In the genomic region with DNA sequence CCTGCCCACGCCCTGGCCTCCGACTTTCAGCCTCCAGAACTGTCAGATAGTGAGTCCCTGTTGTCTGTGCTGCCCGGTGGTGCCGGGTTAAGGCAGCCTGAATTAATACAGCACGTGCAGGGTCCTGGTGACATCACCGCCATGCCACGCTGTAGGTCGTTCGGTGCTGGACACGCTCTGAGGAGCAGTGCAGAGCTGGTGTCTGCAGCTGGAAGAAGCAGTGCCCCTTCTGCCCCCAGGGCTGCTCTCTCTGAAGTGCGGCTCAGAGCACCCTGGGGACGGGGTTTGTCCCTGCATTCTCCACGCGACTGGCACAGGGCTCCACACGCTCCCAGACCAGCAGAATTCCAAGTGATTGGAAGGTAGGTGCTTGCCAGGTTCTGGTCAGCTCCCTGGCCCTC, we compare ENCODE assay signal across 16 cellular contexts.
DNase-seq lines count a peak whose midpoint lies in the region; ATAC-seq and TF ChIP-seq lines count a peak whose summit lies in the region.
"Had no signal": no experiment of that assay in that cellular context is flagged by ENCODE, and none has a peak within 500 bp of the region (broad histone marks: within the 10 kb centered on the region; RNA-seq: fewer than 3 reads in every experiment).

No MANE protein-coding gene starts in this region.

- H3K27ac ChIP-seq in endodermal cell (ENCODE audit: low read depth, low read length) (no peak overlapping the region), sigmoid colon (no peak overlapping the region)
- H3K27ac ChIP-seq: 22Rv1, HL-60 had no signal

- H3K27me3 ChIP-seq in endodermal cell (ENCODE audit: control insufficient read depth, insufficient read depth, low read length, poor library complexity, severe bottlenecking) (no peaks in the 10 kb centered on the region), sigmoid colon (no peaks in the 10 kb centered on the region)

- H3K36me3 Mint-ChIP-seq in endodermal cell (ENCODE audit: low read depth), result no peaks in the 10 kb centered on the region
- H3K36me3 Mint-ChIP-seq in nephron progenitor cell (ENCODE audit: low read depth), result no peaks in the 10 kb centered on the region
- H3K36me3 Mint-ChIP-seq: CD14-positive monocyte; CD8-positive, alpha-beta T cell had no signal

- H3K9me3 ChIP-seq in endodermal cell (ENCODE audit: control insufficient read depth, low read length) (peaks cover 16% of the 10 kb centered on the region), sigmoid colon (no peaks in the 10 kb centered on the region)
- H3K9me3 ChIP-seq: HAP-1 had no signal

- DNase-seq in activated CD8-positive, alpha-beta memory T cell treated with anti-CD3 and anti-CD28 coated beads, Interleukin-2, amount 50 U/mL, for 48 hours, result peak; percentile 10
- no peak for DNase-seq in activated CD8-positive, alpha-beta memory T cell treated with anti-CD3 and anti-CD28 coated beads for 24 hours
- DNase-seq in endodermal cell (peak; percentile 17), sigmoid colon (peak; percentile 45), ureter (ENCODE audit: low spot score) (peak; percentile 20), nephron progenitor cell (no peak)
- no peak for DNase-seq in stimulated activated CD8-positive, alpha-beta memory T cell treated with anti-CD3 and anti-CD28 coated beads, Interleukin-4, amount 100 ng/mL, for 48 hours
- DNase-seq: COR-L47, DND-41, GDM1 had no signal

- no peaks in the 10 kb centered on the region for H3K4me1 Mint-ChIP-seq in endodermal cell
- H3K4me1 Mint-ChIP-seq in nephron progenitor cell, result no peaks in the 10 kb centered on the region
- H3K4me1 Mint-ChIP-seq: CD14-positive monocyte had no signal

- WGBS in endodermal cell (ENCODE audit: insufficient coverage in 1 of 2, insufficient read length in 1 of 2), 2 experiments, result 85 to 87% methylated on average over 7 to 15 of the region's 15 CpGs
- 79 to 88% methylated on average over 15 of the region's 15 CpGs for WGBS in sigmoid colon, 2 donors

- no peak for TF ChIP-seq EP300 in sigmoid colon (IDR thresholded peaks at IDR 0.05)

- H3K4me1 ChIP-seq in endodermal cell (ENCODE audit: control insufficient read depth, insufficient read depth, low read length) (no peaks in the 10 kb centered on the region), sigmoid colon (no peaks in the 10 kb centered on the region)
- H3K4me1 ChIP-seq: HAP-1 had no signal

- intact Hi-C loops in sigmoid colon (cut with DNase I), result no loop called here

- no peak for ATAC-seq in GM21515 (IDR thresholded peaks at IDR 0.05; ENCODE audit: unreplicated experiment)
- ATAC-seq: CD8-positive, alpha-beta T cell had no signal

- H3K27me3 Mint-ChIP-seq in endodermal cell (ENCODE audit: insufficient read depth) (peaks cover 2% of the 10 kb centered on the region), nephron progenitor cell (ENCODE audit: low read depth, poor library complexity) (peaks cover 9% of the 10 kb centered on the region)

- no peak overlapping the region for H3K9ac ChIP-seq in endodermal cell (ENCODE audit: extremely low read depth, low read length, poor library complexity, severe bottlenecking)

- H3K4me3 ChIP-seq in endodermal cell (ENCODE audit: low read length) (no peak overlapping the region), sigmoid colon (no peak overlapping the region)
- H3K4me3 ChIP-seq: HAP-1 had no signal

- H3K27ac Mint-ChIP-seq in endodermal cell, result no peak overlapping the region
- no peak overlapping the region for H3K27ac Mint-ChIP-seq in nephron progenitor cell
- H3K27ac Mint-ChIP-seq: CD14-positive monocyte; CD8-positive, alpha-beta T cell had no signal

- H3K36me3 ChIP-seq in endodermal cell (ENCODE audit: control insufficient read depth, insufficient read depth, low read length), result no peaks in the 10 kb centered on the region
- H3K36me3 ChIP-seq in sigmoid colon, result no peaks in the 10 kb centered on the region
- H3K36me3 ChIP-seq: HAP-1 had no signal

- H3K4me3 Mint-ChIP-seq in endodermal cell (no peak overlapping the region), nephron progenitor cell (no peak overlapping the region)
- H3K4me3 Mint-ChIP-seq: CD14-positive monocyte; CD8-positive, alpha-beta T cell had no signal

- no peak for TF ChIP-seq POLR2A in sigmoid colon (IDR thresholded peaks at IDR 0.05)

- TF ChIP-seq CTCF in endodermal cell (conservative IDR thresholded peaks at IDR 0.05) (no peak), sigmoid colon (IDR thresholded peaks at IDR 0.05) (no peak), nephron progenitor cell (IDR thresholded peaks at IDR 0.05) (no peak)

- H3K9me3 Mint-ChIP-seq in endodermal cell (peaks cover 89% of the 10 kb centered on the region), nephron progenitor cell (peaks cover 83% of the 10 kb centered on the region)
- H3K9me3 Mint-ChIP-seq: CD8-positive, alpha-beta T cell had no signal

Comparison
In these comparisons a context has a peak if more than half of its experiments do, and no peak if none do; other contexts are left out.
1. DNase-seq: peak in activated CD8-positive, alpha-beta memory T cell treated with anti-CD3 and anti-CD28 coated beads, Interleukin-2, amount 50 U/mL, for 48 hours (single experiment), endodermal cell (single experiment), sigmoid colon (single experiment) and ureter (single experiment); none in activated CD8-positive, alpha-beta memory T cell treated with anti-CD3 and anti-CD28 coated beads for 24 hours (single experiment), nephron progenitor cell (single experiment) and stimulated activated CD8-positive, alpha-beta memory T cell treated with anti-CD3 and anti-CD28 coated beads, Interleukin-4, amount 100 ng/mL, for 48 hours (single experiment).